9 cellular contexts compared by ENCODE assay signal in genomic region chr13:23608704-23609413, GRCh38. TPM values are rescaled to one million over a fixed set of nuclear protein-coding genes. Genes with fewer than 3 reads are reported as not detected.
DNase-seq lines count a peak whose midpoint lies in the region; ATAC-seq and TF ChIP-seq lines count a peak whose summit lies in the region.
"Had no signal": no experiment of that assay in that cellular context is flagged by ENCODE, and none has a peak within 500 bp of the region (broad histone marks: within the 10 kb centered on the region; RNA-seq: fewer than 3 reads in every experiment).

No MANE protein-coding gene starts in this region.

- H3K9me3 Mint-ChIP-seq in chondrocyte (ENCODE audit: low read depth) (peaks cover 3% of the 10 kb centered on the region), memory B cell (no peaks in the 10 kb centered on the region)

- no peak for TF ChIP-seq CTCF in chondrocyte (IDR thresholded peaks at IDR 0.05)

- H3K36me3 Mint-ChIP-seq in chondrocyte (ENCODE audit: low read depth): peaks cover under 1% of the 10 kb centered on the region
- no peaks in the 10 kb centered on the region for H3K36me3 Mint-ChIP-seq in memory B cell

- H3K27ac Mint-ChIP-seq in chondrocyte (ENCODE audit: unreplicated experiment): peak overlapping the region; percentile 58
- peak overlapping the region; percentile 19 for H3K27ac Mint-ChIP-seq in memory B cell

- H3K4me1 Mint-ChIP-seq in chondrocyte (ENCODE audit: low read depth) (peaks cover 33% of the 10 kb centered on the region), memory B cell (peaks cover 9% of the 10 kb centered on the region)

- ATAC-seq in GM21723 (IDR thresholded peaks at IDR 0.05; ENCODE audit: unreplicated experiment): peak; percentile 11
- ATAC-seq in memory B cell (ENCODE audit: low read depth): no peak
- no peak for ATAC-seq in GM21360 (IDR thresholded peaks at IDR 0.05; ENCODE audit: unreplicated experiment)
- ATAC-seq in HG03045 (IDR thresholded peaks at IDR 0.05; ENCODE audit: unreplicated experiment): no peak

- H3K27me3 Mint-ChIP-seq in chondrocyte (ENCODE audit: low read depth) (no peaks in the 10 kb centered on the region), memory B cell (peaks cover 6% of the 10 kb centered on the region)

- peak overlapping the region; percentile 36 for H3K4me3 Mint-ChIP-seq in chondrocyte (ENCODE audit: unreplicated experiment)
- peak overlapping the region; percentile 62 for H3K4me3 Mint-ChIP-seq in memory B cell

- DNase-seq in A172 (ENCODE audit: low spot score) (peak; percentile 31), chondrocyte (ENCODE audit: low spot score) (no peak), memory B cell (ENCODE audit: low spot score in 2 of 2) (no peak), NCI-H1436 (lab: John Stamatoyannopoulos, UW) (no peak), T1000 (lab: John Stamatoyannopoulos, UW) (no peak)
- DNase-seq: DMS79 had no signal

RNA-seq across cellular contexts. Expression of gene TNFRSF19, which starts 38.6 kb away (rescaled TPM):
- total RNA-seq in A172 (2014; rRNA removed; shearing (Covaris generic)): 6.0 and 6.5 TPM in 2 replicates
- 1.2 to 1.7 TPM (median 1.3 TPM) in 3 replicates for total RNA-seq in chondrocyte
